24 cellular contexts compared by ENCODE assay signal in genomic region chr12:82473111-82473754, GRCh38.
A peak's percentile ranks its signal among the peaks of the same experiment; 100 is the strongest.
DNase-seq lines count a peak whose midpoint lies in the region; ATAC-seq, FAIRE-seq and TF ChIP-seq lines count a peak whose summit lies in the region.
"Had no signal": no experiment of that assay in that cellular context is flagged by ENCODE, and none has a peak within 500 bp of the region (broad histone marks: within the 10 kb centered on the region; RNA-seq: fewer than 3 reads in every experiment).

No MANE protein-coding gene starts in this region.

- H3K4me3 ChIP-seq in endodermal cell (ENCODE audit: low read length) (no peak overlapping the region), small intestine (ENCODE audit: low read depth in 1 of 2, low read length in 2 of 2) (no peak overlapping the region)
- H3K4me3 ChIP-seq: SJSA1 had no signal

- H3K36me3 Mint-ChIP-seq in endodermal cell (ENCODE audit: low read depth): peaks cover 9% of the 10 kb centered on the region

- no peak overlapping the region for H3K9ac ChIP-seq in endodermal cell (ENCODE audit: extremely low read depth, low read length, poor library complexity, severe bottlenecking)

- H3K4me3 Mint-ChIP-seq in endodermal cell: no peak overlapping the region

- H3K9me3 ChIP-seq in endodermal cell (ENCODE audit: control insufficient read depth, low read length) (no peaks in the 10 kb centered on the region), small intestine (ENCODE audit: control insufficient read depth, low read depth) (no peaks in the 10 kb centered on the region)
- H3K9me3 ChIP-seq: SJSA1 had no signal

- no peak for FAIRE-seq in small intestine (lab: Jason Lieb, UNC)
- FAIRE-seq: GM12892, H54 had no signal

- WGBS in endodermal cell (ENCODE audit: insufficient coverage in 1 of 2, insufficient read length in 1 of 2), 2 experiments: 86 to 92% methylated on average over 4 to 8 of the region's 8 CpGs
- 94 to 98% (median 95%) methylated on average over 8 of the region's 8 CpGs for WGBS in small intestine, 3 donors

- H3K27ac Mint-ChIP-seq in endodermal cell: no peak overlapping the region

- TF ChIP-seq CTCF in endodermal cell (conservative IDR thresholded peaks at IDR 0.05) (no peak), foreskin keratinocyte (conservative IDR thresholded peaks at IDR 0.05) (no peak)

- H3K9me3 Mint-ChIP-seq in endodermal cell: no peaks in the 10 kb centered on the region

- H3K27me3 ChIP-seq in endodermal cell (ENCODE audit: control insufficient read depth, insufficient read depth, low read length, poor library complexity, severe bottlenecking): no peaks in the 10 kb centered on the region
- H3K27me3 ChIP-seq in small intestine (ENCODE audit: control insufficient read depth in 2 of 2, insufficient read depth in 2 of 2, low read length in 2 of 2): no peaks in the 10 kb centered on the region
- H3K27me3 ChIP-seq in foreskin keratinocyte: no peaks in the 10 kb centered on the region
- H3K27me3 ChIP-seq: SJSA1 had no signal

- no peaks in the 10 kb centered on the region for H3K4me1 ChIP-seq in endodermal cell (ENCODE audit: control insufficient read depth, insufficient read depth, low read length)
- no peaks in the 10 kb centered on the region for H3K4me1 ChIP-seq in small intestine (ENCODE audit: control insufficient read depth in 2 of 2, insufficient read depth in 1 of 2, low read depth in 1 of 2, low read length in 1 of 2)
- no peaks in the 10 kb centered on the region for H3K4me1 ChIP-seq in foreskin keratinocyte
- H3K4me1 ChIP-seq: SJSA1 had no signal

- intact Hi-C loops in cardiac septum (cut with DNase I) (no loop called here), Right ventricle myocardium superior (cut with DNase I) (no loop called here)

- no peaks in the 10 kb centered on the region for H3K4me1 Mint-ChIP-seq in endodermal cell

- no peak overlapping the region for H3K27ac ChIP-seq in endodermal cell (ENCODE audit: low read depth, low read length)
- H3K27ac ChIP-seq in small intestine (ENCODE audit: low read depth in 1 of 2, low read length in 1 of 2): no peak overlapping the region
- H3K27ac ChIP-seq in foreskin keratinocyte: no peak overlapping the region
- H3K27ac ChIP-seq: HL-60, SJSA1 had no signal

- H3K27me3 Mint-ChIP-seq in endodermal cell (ENCODE audit: insufficient read depth): no peaks in the 10 kb centered on the region

- H3K36me3 ChIP-seq in endodermal cell (ENCODE audit: control insufficient read depth, insufficient read depth, low read length): no peaks in the 10 kb centered on the region
- H3K36me3 ChIP-seq in small intestine (ENCODE audit: control insufficient read depth in 2 of 2, insufficient read depth in 2 of 2, low read length in 2 of 2): peaks cover 0 to 3% of the 10 kb centered on the region in 2 donors
- H3K36me3 ChIP-seq: SJSA1 had no signal

- ATAC-seq in Right ventricle myocardium superior (ENCODE audit: poor library complexity) (no peak), foreskin keratinocyte (no peak), HG03354 (IDR thresholded peaks at IDR 0.05; ENCODE audit: poor library complexity, severe bottlenecking, unreplicated experiment) (no peak)
- ATAC-seq: PC-3 had no signal

- peak; percentile 62 for DNase-seq in cardiac septum (ENCODE audit: low spot score)
- DNase-seq in Right ventricle myocardium superior: no peak
- peak; percentile 54 for DNase-seq in endodermal cell
- DNase-seq in mesenteric fat pad (ENCODE audit: low spot score): peak; percentile 68
- DNase-seq in small intestine: no peak
- no peak for DNase-seq in foreskin keratinocyte
- no peak for DNase-seq in pons (ENCODE audit: low spot score)
- DNase-seq: 8988T; Calu3; DMS79 treated with DMSO at 0.1 percent for 48 hours; GF-D8; NCI-H1092 treated with DMSO at 0.1 percent for 48 hours; NCI-H1436 treated with DMSO at 0.1 percent for 48 hours; NCI-H187 treated with DMSO at 0.1 percent for 48 hours; NCI-H2107; NCI-H524; NCI-H774; NK-92 treated with Interleukin-12 subunit alpha and Interleukin-12 subunit beta, amount 100 ng/mL, for 24 hours; PC-3 had no signal

Comparison
In these comparisons a context has a peak if more than half of its experiments do, and no peak if none do; other contexts are left out.
1. DNase-seq: peak in cardiac septum (single experiment), endodermal cell (single experiment) and mesenteric fat pad (single experiment); none in Right ventricle myocardium superior (single experiment), small intestine (single experiment), foreskin keratinocyte (0 of 2) and pons (single experiment).